9 cellular contexts compared by ENCODE assay signal in the genomic region with DNA sequence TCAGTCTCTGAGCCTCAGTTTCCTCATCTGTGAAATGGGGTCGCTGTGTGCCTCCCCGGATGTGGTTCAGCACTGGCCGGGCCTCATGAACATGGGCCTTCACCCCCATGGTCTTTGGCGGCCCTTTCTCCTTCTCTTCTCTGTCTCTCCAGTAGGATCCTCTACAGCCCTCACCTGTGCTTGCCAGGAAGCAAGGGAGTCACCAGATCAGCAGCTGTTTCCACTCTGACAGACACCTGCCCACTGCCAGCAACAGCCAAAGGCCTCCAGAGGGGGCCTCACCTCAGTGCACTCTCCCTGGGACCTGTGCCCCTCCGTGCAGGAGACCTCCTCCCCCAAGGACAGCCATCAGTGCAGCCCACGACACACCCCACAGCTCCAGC.
DNase-seq lines count a peak whose midpoint lies in the region; ATAC-seq and TF ChIP-seq lines count a peak whose summit lies in the region.
"Had no signal": no experiment of that assay in that cellular context is flagged by ENCODE, and none has a peak within 500 bp of the region (broad histone marks: within the 10 kb centered on the region; RNA-seq: fewer than 3 reads in every experiment).

No MANE protein-coding gene starts in this region.

- H3K27ac Mint-ChIP-seq in activated T-helper 1 cell treated with anti-CD3 and anti-CD28 coated beads, Interleukin-12 subunit alpha, Interleukin-12 subunit beta, Interleukin-2, Interleukin-4 antibody, amounts not matched to agents 30 ng/mL and 10 ng/mL and 1 ng/mL, durations not matched to agents 14 hours and 24 hours and 36 hours: peak overlapping the region; percentile 31
- H3K27ac Mint-ChIP-seq: GM23338 had no signal

- DNase-seq in activated CD8-positive, alpha-beta memory T cell treated with anti-CD3 and anti-CD28 coated beads for 24 hours: peak; percentile 58
- DNase-seq in activated CD8-positive, alpha-beta memory T cell treated with anti-CD3 and anti-CD28 coated beads, Interleukin-2, amount 50 U/mL, for 4 hours: no peak
- DNase-seq in Karpas-422: no peak
- DNase-seq in activated T-helper 1 cell treated with anti-CD3 and anti-CD28 coated beads, Interleukin-12 subunit alpha, Interleukin-12 subunit beta, Interleukin-2, Interleukin-4 antibody, amounts not matched to agents 30 ng/mL and 10 ng/mL and 1 ng/mL, durations not matched to agents 14 hours and 24 hours and 36 hours (ENCODE audit: low spot score): no peak
- peak; percentile 25 for DNase-seq in stimulated activated CD8-positive, alpha-beta memory T cell treated with anti-CD3 and anti-CD28 coated beads, Interleukin-4, amount 100 ng/mL, for 48 hours
- no peak for DNase-seq in psoas muscle
- DNase-seq in HuH-7 (ENCODE audit: low spot score): no peak

- peak overlapping the region; percentile 44; the same call in 1 of the 2 replicates for H3K27ac ChIP-seq in Karpas-422 (ENCODE audit: low read length)
- no peak overlapping the region for H3K27ac ChIP-seq in psoas muscle

- H3K4me1 ChIP-seq in Karpas-422 (ENCODE audit: low read length) (peaks cover 21% of the 10 kb centered on the region), psoas muscle (no peaks in the 10 kb centered on the region)

- H3K27me3 ChIP-seq in Karpas-422 (ENCODE audit: low read length): no peaks in the 10 kb centered on the region
- H3K27me3 ChIP-seq in psoas muscle (ENCODE audit: insufficient read depth in 3 of 3, low read length in 2 of 3): no peaks in the 10 kb centered on the region

- no peaks in the 10 kb centered on the region for H4K20me1 ChIP-seq in Karpas-422 (ENCODE audit: insufficient read depth, low read depth, low read length)

- peak overlapping the region; percentile 23 for H3K4me3 Mint-ChIP-seq in activated T-helper 1 cell treated with anti-CD3 and anti-CD28 coated beads, Interleukin-12 subunit alpha, Interleukin-12 subunit beta, Interleukin-2, Interleukin-4 antibody, amounts not matched to agents 30 ng/mL and 10 ng/mL and 1 ng/mL, durations not matched to agents 14 hours and 24 hours and 36 hours
- H3K4me3 Mint-ChIP-seq: GM23338 had no signal

- intact Hi-C loops in activated T-helper 1 cell treated with anti-CD3 and anti-CD28 coated beads, Interleukin-12 subunit alpha, Interleukin-12 subunit beta, Interleukin-2, Interleukin-4 antibody, amounts not matched to agents 30 ng/mL and 10 ng/mL and 1 ng/mL, durations not matched to agents 14 hours and 24 hours and 36 hours (cut with micrococcal nuclease): no loop called here
- intact Hi-C loops in psoas muscle (cut with DNase I): no loop called here

- H3K4me3 ChIP-seq in Karpas-422 (ENCODE audit: low read length): no peak overlapping the region
- no peak overlapping the region for H3K4me3 ChIP-seq in psoas muscle
- H3K4me3 ChIP-seq: GM23338 had no signal

- H2AFZ ChIP-seq in Karpas-422 (ENCODE audit: low read length): no peak overlapping the region

- H3K9ac ChIP-seq in Karpas-422 (ENCODE audit: low read length): no peak overlapping the region

- ATAC-seq in GM19463 (IDR thresholded peaks at IDR 0.05; ENCODE audit: unreplicated experiment) (no peak), psoas muscle (no peak)
- ATAC-seq: GM23338 had no signal

- no peaks in the 10 kb centered on the region for H3K9me3 Mint-ChIP-seq in activated T-helper 1 cell treated with anti-CD3 and anti-CD28 coated beads, Interleukin-12 subunit alpha, Interleukin-12 subunit beta, Interleukin-2, Interleukin-4 antibody, amounts not matched to agents 30 ng/mL and 10 ng/mL and 1 ng/mL, durations not matched to agents 14 hours and 24 hours and 36 hours
- H3K9me3 Mint-ChIP-seq: GM23338 had no signal

- H3K36me3 Mint-ChIP-seq in activated T-helper 1 cell treated with anti-CD3 and anti-CD28 coated beads, Interleukin-12 subunit alpha, Interleukin-12 subunit beta, Interleukin-2, Interleukin-4 antibody, amounts not matched to agents 30 ng/mL and 10 ng/mL and 1 ng/mL, durations not matched to agents 14 hours and 24 hours and 36 hours (ENCODE audit: low read depth): no peaks in the 10 kb centered on the region

- H3K79me2 ChIP-seq in Karpas-422 (ENCODE audit: low read length): no peaks in the 10 kb centered on the region

- WGBS in psoas muscle, 3 donors: 84 to 94% (median 90%) methylated on average over 6 of the region's 6 CpGs

- peaks cover 30% of the 10 kb centered on the region for H3K4me1 Mint-ChIP-seq in activated T-helper 1 cell treated with anti-CD3 and anti-CD28 coated beads, Interleukin-12 subunit alpha, Interleukin-12 subunit beta, Interleukin-2, Interleukin-4 antibody, amounts not matched to agents 30 ng/mL and 10 ng/mL and 1 ng/mL, durations not matched to agents 14 hours and 24 hours and 36 hours (ENCODE audit: low read depth)

- H3K9me2 ChIP-seq in Karpas-422 (replicated peaks; ENCODE audit: insufficient read depth, low read length): no peaks in the 10 kb centered on the region

- H3K27me3 Mint-ChIP-seq in activated T-helper 1 cell treated with anti-CD3 and anti-CD28 coated beads, Interleukin-12 subunit alpha, Interleukin-12 subunit beta, Interleukin-2, Interleukin-4 antibody, amounts not matched to agents 30 ng/mL and 10 ng/mL and 1 ng/mL, durations not matched to agents 14 hours and 24 hours and 36 hours (ENCODE audit: insufficient read depth): peaks cover 2% of the 10 kb centered on the region

- H3K9me3 ChIP-seq in Karpas-422 (ENCODE audit: low read length): no peaks in the 10 kb centered on the region
- H3K9me3 ChIP-seq in psoas muscle: no peaks in the 10 kb centered on the region

- no peak for TF ChIP-seq CTCF in psoas muscle (IDR thresholded peaks at IDR 0.05)

- H3K36me3 ChIP-seq in Karpas-422 (ENCODE audit: insufficient read depth, low read length) (no peaks in the 10 kb centered on the region), psoas muscle (ENCODE audit: insufficient read depth in 1 of 2, low read depth in 1 of 2) (no peaks in the 10 kb centered on the region)

- peak overlapping the region; percentile 39 for H3K4me2 ChIP-seq in Karpas-422 (ENCODE audit: low read depth, low read length, poor library complexity, severe bottlenecking)
- H3K4me2 ChIP-seq: GM23338 had no signal

Comparison
In these comparisons a context has a peak if more than half of its experiments do, and no peak if none do; other contexts are left out.
1. DNase-seq: peak in activated CD8-positive, alpha-beta memory T cell treated with anti-CD3 and anti-CD28 coated beads for 24 hours (single experiment) and stimulated activated CD8-positive, alpha-beta memory T cell treated with anti-CD3 and anti-CD28 coated beads, Interleukin-4, amount 100 ng/mL, for 48 hours (single experiment); none in activated CD8-positive, alpha-beta memory T cell treated with anti-CD3 and anti-CD28 coated beads, Interleukin-2, amount 50 U/mL, for 4 hours (single experiment), Karpas-422 (single experiment), activated T-helper 1 cell treated with anti-CD3 and anti-CD28 coated beads, Interleukin-12 subunit alpha, Interleukin-12 subunit beta, Interleukin-2, Interleukin-4 antibody, amounts not matched to agents 30 ng/mL and 10 ng/mL and 1 ng/mL, durations not matched to agents 14 hours and 24 hours and 36 hours (single experiment), psoas muscle (0 of 2) and HuH-7 (single experiment).